Comparison of ENCODE assay signal across 32 cellular contexts in genomic region chr6:65259982-65260381, GRCh38.
"Had no signal": no experiment of that assay in that cellular context is flagged by ENCODE, and none has a peak within 500 bp of the region (broad histone marks: within the 10 kb centered on the region; RNA-seq: fewer than 3 reads in every experiment).

No MANE protein-coding gene starts in this region.

- H3K36me3 Mint-ChIP-seq: activated naive CD4-positive, alpha-beta T cell treated with anti-CD3 and anti-CD28 coated beads, Interleukin-2, amount 50 U/mL, for 24 hours; activated naive CD8-positive, alpha-beta T cell treated with anti-CD3 and anti-CD28 coated beads, Interleukin-2, amount 10 ng/mL, durations not matched to agents 7 days and 5 days had no signal

- H3K4me2 ChIP-seq: PC-9 had no signal

- H3K27ac Mint-ChIP-seq: activated CD4-positive, alpha-beta T cell treated with anti-CD3 and anti-CD28 coated beads for 36 hours; activated CD4-positive, alpha-beta T cell treated with anti-CD3 and anti-CD28 coated beads, Interleukin-2, amount 10 ng/mL, durations not matched to agents 7 days and 5 days; activated CD8-positive, alpha-beta T cell treated with anti-CD3 and anti-CD28 coated beads, Interleukin-2, amount 10 ng/mL, durations not matched to agents 7 days and 5 days; activated naive CD4-positive, alpha-beta T cell treated with anti-CD3 and anti-CD28 coated beads, Interleukin-2, amount 50 U/mL, for 24 hours; activated naive CD8-positive, alpha-beta T cell treated with anti-CD3 and anti-CD28 coated beads, Interleukin-2, amount 10 ng/mL, durations not matched to agents 7 days and 5 days; activated T-cell treated with anti-CD3 and anti-CD28 coated beads, Interleukin-2, amount 50 U/mL, for 24 hours; activated T-helper 2 cell treated with anti-CD3 and anti-CD28 coated beads, Interferon-gamma antibody, Interleukin-2, Interleukin-4, amounts not matched to agents 10 μg/mL and 5 μg/mL and 100 μg/mL, durations not matched to agents 14 hours and 24 hours and 36 hours had no signal

- H3K4me3 Mint-ChIP-seq: activated CD4-positive, alpha-beta T cell treated with anti-CD3 and anti-CD28 coated beads for 36 hours; activated CD4-positive, alpha-beta T cell treated with anti-CD3 and anti-CD28 coated beads, Interleukin-2, amount 10 ng/mL, durations not matched to agents 7 days and 5 days; activated CD8-positive, alpha-beta T cell treated with anti-CD3 and anti-CD28 coated beads, Interleukin-2, amount 10 ng/mL, durations not matched to agents 7 days and 5 days; activated naive CD4-positive, alpha-beta T cell treated with anti-CD3 and anti-CD28 coated beads, Interleukin-2, amount 50 U/mL, for 24 hours; activated naive CD8-positive, alpha-beta T cell treated with anti-CD3 and anti-CD28 coated beads, Interleukin-2, amount 10 ng/mL, durations not matched to agents 7 days and 5 days; activated T-cell treated with anti-CD3 and anti-CD28 coated beads, Interleukin-2, amount 50 U/mL, for 24 hours; central memory CD8-positive, alpha-beta T cell had no signal

- H3K4me3 ChIP-seq: ascending aorta, cardiac muscle cell, PC-9 had no signal

- H2AFZ ChIP-seq: PC-9 had no signal

- ATAC-seq: activated CD4-positive, alpha-beta T cell treated with anti-CD3 and anti-CD28 coated beads for 36 hours; activated CD4-positive, CD25-positive, alpha-beta regulatory T cell treated with anti-CD3 and anti-CD28 coated beads, Interleukin-2, amount 50 U/mL, for 24 hours; activated CD8-positive, alpha-beta T cell treated with anti-CD3 and anti-CD28 coated beads, Interleukin-2, amount 10 ng/mL, durations not matched to agents 7 days and 5 days; Right ventricle myocardium inferior had no signal

- DNase-seq: activated CD4-positive, alpha-beta T cell treated with anti-CD3 and anti-CD28 coated beads for 36 hours; activated CD4-positive, alpha-beta T cell treated with anti-CD3 and anti-CD28 coated beads, Interleukin-2, amount 10 ng/mL, durations not matched to agents 7 days and 5 days; activated CD4-positive, alpha-beta T cell treated with anti-CD3 and anti-CD28 coated beads, Interleukin-2, amount 50 U/mL, for 48 hours; activated CD8-positive, alpha-beta T cell treated with anti-CD3 and anti-CD28 coated beads, Interleukin-2, amount 10 ng/mL, durations not matched to agents 7 days and 5 days; activated gamma-delta T cell; activated naive CD4-positive, alpha-beta T cell treated with Interleukin-2 at 50 U/mL for 16 hours; activated naive CD8-positive, alpha-beta T cell treated with anti-CD3 and anti-CD28 coated beads, Interleukin-2, amount 10 ng/mL, durations not matched to agents 7 days and 5 days; activated T-cell treated with anti-CD3 and anti-CD28 coated beads, Interleukin-2, amount 50 U/mL, for 24 hours; amygdala; NCI-H1092 treated with DMSO at 0.1 percent for 48 hours; NCI-H1417; NCI-H146; NCI-H187; NCI-H2029 treated with DMSO at 0.1 percent for 48 hours; NCI-H2107; NCI-H2171; NCI-H2227 treated with DMSO at 0.1 percent for 48 hours; NCI-H446; NCI-H510A treated with DMSO at 0.1 percent for 48 hours; NCI-H526 treated with DMSO at 0.1 percent for 48 hours; NK-92 treated with Interleukin-12 subunit alpha and Interleukin-12 subunit beta, amount 100 ng/mL, for 24 hours; PC-9; SIG-M5; T1000 had no signal

- H3K4me1 ChIP-seq: ascending aorta had no signal

- H3K9me3 ChIP-seq: ascending aorta had no signal

- H3K36me3 ChIP-seq: ascending aorta, cardiac muscle cell had no signal

- H3K4me1 Mint-ChIP-seq: activated CD4-positive, alpha-beta T cell treated with anti-CD3 and anti-CD28 coated beads for 36 hours; activated CD4-positive, alpha-beta T cell treated with anti-CD3 and anti-CD28 coated beads, Interleukin-2, amount 10 ng/mL, durations not matched to agents 7 days and 5 days; activated naive CD4-positive, alpha-beta T cell treated with anti-CD3 and anti-CD28 coated beads, Interleukin-2, amount 50 U/mL, for 24 hours; activated naive CD8-positive, alpha-beta T cell treated with anti-CD3 and anti-CD28 coated beads, Interleukin-2, amount 10 ng/mL, durations not matched to agents 7 days and 5 days; central memory CD8-positive, alpha-beta T cell had no signal

- H3K27me3 ChIP-seq: ascending aorta, cardiac muscle cell had no signal

- H3K27me3 Mint-ChIP-seq: activated CD4-positive, alpha-beta T cell treated with anti-CD3 and anti-CD28 coated beads for 36 hours; activated CD4-positive, alpha-beta T cell treated with anti-CD3 and anti-CD28 coated beads, Interleukin-2, amount 10 ng/mL, durations not matched to agents 7 days and 5 days; activated naive CD4-positive, alpha-beta T cell treated with anti-CD3 and anti-CD28 coated beads, Interleukin-2, amount 50 U/mL, for 24 hours; activated naive CD8-positive, alpha-beta T cell treated with anti-CD3 and anti-CD28 coated beads, Interleukin-2, amount 10 ng/mL, durations not matched to agents 7 days and 5 days; activated T-cell treated with anti-CD3 and anti-CD28 coated beads, Interleukin-2, amount 50 U/mL, for 24 hours; central memory CD8-positive, alpha-beta T cell had no signal

- H3K27ac ChIP-seq: ascending aorta, cardiac muscle cell, PC-9, RWPE1 had no signal

- H3K9me3 Mint-ChIP-seq: activated naive CD4-positive, alpha-beta T cell treated with anti-CD3 and anti-CD28 coated beads, Interleukin-2, amount 50 U/mL, for 24 hours had no signal
